ENCODE assay signal across 14 cellular contexts in genomic region chr9:89414670-89415069, GRCh38.
"Had no signal": no experiment of that assay in that cellular context is flagged by ENCODE, and none has a peak within 500 bp of the region (broad histone marks: within the 10 kb centered on the region; RNA-seq: fewer than 3 reads in every experiment).

No MANE protein-coding gene starts in this region.

- DNase-seq: activated T-cell treated with anti-CD3 and anti-CD28 coated beads, Interleukin-2, amount 50 U/mL, for 1 hour; brain microvascular endothelial cell; endodermal cell; erythroblast; hippocampal formation; kidney glomerular epithelial cell; lower lobe of right lung; SJCRH30; stimulated activated CD4-positive, alpha-beta T cell treated with anti-CD3 and anti-CD28 coated beads, Interleukin-1b, Interleukin-23, amount 100 ng/mL, for 48 hours; stimulated activated naive CD4-positive, alpha-beta T cell treated with Interleukin-2 at 50 U/mL for 16 hours had no signal

- H3K4me3 Mint-ChIP-seq: dendritic cell treated with granulocyte-macrophage colony-stimulating factor and Interleukin-4, amounts not matched to agents 40 ng/mL and 50 ng/mL, for 4 days; endodermal cell; mesothelial cell of epicardium had no signal

- H3K9me3 Mint-ChIP-seq: dendritic cell treated with granulocyte-macrophage colony-stimulating factor and Interleukin-4, amounts not matched to agents 40 ng/mL and 50 ng/mL, for 4 days had no signal

- H3K27me3 ChIP-seq: brain microvascular endothelial cell, right atrium auricular region had no signal

- H3K27me3 Mint-ChIP-seq: dendritic cell treated with granulocyte-macrophage colony-stimulating factor and Interleukin-4, amounts not matched to agents 40 ng/mL and 50 ng/mL, for 4 days had no signal

- ATAC-seq: lower lobe of right lung had no signal

- H3K27ac Mint-ChIP-seq: dendritic cell treated with granulocyte-macrophage colony-stimulating factor and Interleukin-4, amounts not matched to agents 40 ng/mL and 50 ng/mL, for 4 days; endodermal cell; mesothelial cell of epicardium had no signal

- H3K9me3 ChIP-seq: lower lobe of right lung, right atrium auricular region, SJCRH30, thoracic aorta had no signal

- H3K27ac ChIP-seq: brain microvascular endothelial cell, lower lobe of right lung, SJCRH30, thoracic aorta had no signal

- H3K4me1 ChIP-seq: SJCRH30 had no signal

- H3K4me3 ChIP-seq: lower lobe of right lung, right atrium auricular region, SJCRH30, thoracic aorta had no signal

- H3K36me3 ChIP-seq: brain microvascular endothelial cell, right atrium auricular region, SJCRH30, thoracic aorta had no signal
